Comparison of ENCODE assay signal across 13 cellular contexts in the genomic region with DNA sequence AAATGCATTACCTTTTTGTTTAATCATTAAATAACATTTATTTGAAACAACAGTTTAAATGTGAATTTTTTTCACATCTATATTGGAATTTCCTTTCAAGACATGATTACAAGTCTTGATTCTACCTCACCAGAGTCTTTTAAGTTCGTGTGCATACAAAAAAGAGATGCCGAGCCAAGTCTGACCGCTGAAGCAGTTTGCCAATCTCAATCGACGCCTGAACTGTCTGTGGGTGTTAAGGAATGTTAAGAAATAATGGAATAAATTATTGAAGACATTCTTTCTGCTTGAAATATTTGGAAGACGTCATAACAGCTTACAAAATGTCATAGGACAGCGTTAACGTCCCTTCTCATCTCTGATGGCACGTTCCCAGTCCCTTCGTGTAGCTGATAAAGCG. TPM values are rescaled to one million over a fixed set of nuclear protein-coding genes. Genes with fewer than 3 reads are reported as not detected.
DNase-seq lines count a peak whose midpoint lies in the region; ATAC-seq, FAIRE-seq and TF ChIP-seq lines count a peak whose summit lies in the region.
"Had no signal": no experiment of that assay in that cellular context is flagged by ENCODE, and none has a peak within 500 bp of the region (broad histone marks: within the 10 kb centered on the region; RNA-seq: fewer than 3 reads in every experiment).

No MANE protein-coding gene starts in this region.

- DNase-seq in CD4-positive, alpha-beta memory T cell, result no peak
- DNase-seq in MCF 10A (ENCODE audit: unreplicated experiment), result no peak
- no peak for DNase-seq in naive thymus-derived CD4-positive, alpha-beta T cell
- DNase-seq in SW 1271 (lab: John Stamatoyannopoulos, UW), result no peak
- DNase-seq in anterior cingulate cortex (lab: John Stamatoyannopoulos, UW), result no peak
- no peak for DNase-seq in HepG2 (ENCODE audit: low spot score)
- DNase-seq in stimulated activated CD8-positive, alpha-beta memory T cell treated with anti-CD3 and anti-CD28 coated beads, Interleukin-4, amount 100 ng/mL, for 48 hours, result no peak
- DNase-seq: activated effector memory CD4-positive, alpha-beta T cell treated with Interleukin-2 at 50 U/mL for 16 hours; heart left ventricle; kidney; stimulated activated naive B cell treated with anti-CD40 and anti-IgM and Interleukin-4, amounts not matched to agents 10 μg/mL and 1 μg/mL and 100 μg/mL, for 72 hours had no signal

- peak overlapping the region; percentile 40 to 83 (median 73) for H3K4me3 Mint-ChIP-seq in CD4-positive, alpha-beta memory T cell
- peak overlapping the region; percentile 69 for H3K4me3 Mint-ChIP-seq in MCF 10A (ENCODE audit: unreplicated experiment)
- H3K4me3 Mint-ChIP-seq in naive thymus-derived CD4-positive, alpha-beta T cell, result peak overlapping the region; percentile 22 to 88 (median 79)
- H3K4me3 Mint-ChIP-seq: stimulated activated naive B cell treated with anti-CD40 and anti-IgM and Interleukin-4, amounts not matched to agents 10 μg/mL and 1 μg/mL and 100 μg/mL, for 72 hours; WTC11 had no signal

- peaks cover 37 to 55% (median 46%) of the 10 kb centered on the region in 4 donors for H3K4me1 Mint-ChIP-seq in CD4-positive, alpha-beta memory T cell
- peaks cover 15% of the 10 kb centered on the region for H3K4me1 Mint-ChIP-seq in MCF 10A (ENCODE audit: insufficient read depth, unreplicated experiment)
- H3K4me1 Mint-ChIP-seq in naive thymus-derived CD4-positive, alpha-beta T cell, result peaks cover 22 to 60% (median 56%) of the 10 kb centered on the region in 7 donors
- H3K4me1 Mint-ChIP-seq: stimulated activated naive B cell treated with anti-CD40 and anti-IgM and Interleukin-4, amounts not matched to agents 10 μg/mL and 1 μg/mL and 100 μg/mL, for 72 hours had no signal

- TF ChIP-seq RAD21 in HepG2 (CRISPR knock-in tag; IDR thresholded peaks at IDR 0.05), result no peak

- H3K27me3 Mint-ChIP-seq in CD4-positive, alpha-beta memory T cell, result no peaks in the 10 kb centered on the region
- no peaks in the 10 kb centered on the region for H3K27me3 Mint-ChIP-seq in MCF 10A (ENCODE audit: insufficient read depth, unreplicated experiment)
- no peaks in the 10 kb centered on the region for H3K27me3 Mint-ChIP-seq in naive thymus-derived CD4-positive, alpha-beta T cell

- no peak overlapping the region for H2AFZ ChIP-seq in HepG2 (ENCODE audit: low read length)

- H3K9me3 ChIP-seq in CD4-positive, alpha-beta memory T cell (ENCODE audit: control insufficient read depth in 1 of 2, low read length in 2 of 2), result no peaks in the 10 kb centered on the region
- H3K9me3 ChIP-seq in KOPT-K1 (ENCODE audit: insufficient read depth, low read length, poor library complexity, severe bottlenecking) (no peaks in the 10 kb centered on the region), HepG2 (ENCODE audit: low read length) (no peaks in the 10 kb centered on the region)
- no peaks in the 10 kb centered on the region for H3K9me3 ChIP-seq in naive thymus-derived CD4-positive, alpha-beta T cell (ENCODE audit: control insufficient read depth in 2 of 3, low read length in 3 of 3)
- H3K9me3 ChIP-seq: heart left ventricle had no signal

- H3K27ac ChIP-seq in CD4-positive, alpha-beta memory T cell (ENCODE audit: low read depth, low read length), result no peak overlapping the region
- H3K27ac ChIP-seq in KOPT-K1 (ENCODE audit: low read depth, low read length, poor library complexity, severe bottlenecking) (peak overlapping the region; percentile 10), HepG2 (ENCODE audit: extremely low read length, insufficient read depth, low read length) (no peak overlapping the region)
- peak overlapping the region; percentile 18 for H3K27ac ChIP-seq in naive thymus-derived CD4-positive, alpha-beta T cell (ENCODE audit: low read depth, low read length)
- H3K27ac ChIP-seq: heart left ventricle had no signal

- no peaks in the 10 kb centered on the region for H3K9me3 Mint-ChIP-seq in CD4-positive, alpha-beta memory T cell
- no peaks in the 10 kb centered on the region for H3K9me3 Mint-ChIP-seq in MCF 10A (ENCODE audit: unreplicated experiment)
- H3K9me3 Mint-ChIP-seq in naive thymus-derived CD4-positive, alpha-beta T cell, result no peaks in the 10 kb centered on the region
- H3K9me3 Mint-ChIP-seq: stimulated activated naive B cell treated with anti-CD40 and anti-IgM and Interleukin-4, amounts not matched to agents 10 μg/mL and 1 μg/mL and 100 μg/mL, for 72 hours; WTC11 had no signal

- no peak overlapping the region for H3K4me3 ChIP-seq in CD4-positive, alpha-beta memory T cell (ENCODE audit: low read length in 2 of 2)
- no peak overlapping the region for H3K4me3 ChIP-seq in naive thymus-derived CD4-positive, alpha-beta T cell (ENCODE audit: low read length)
- H3K4me3 ChIP-seq in HepG2 (replicated peaks in 1 of 3; ENCODE audit: insufficient read depth in 1 of 3, low read depth in 2 of 3, low read length in 3 of 3), result no peak overlapping the region

- H3K4me2 ChIP-seq in HepG2 (ENCODE audit: low read depth, low read length), result no peak overlapping the region

- ATAC-seq in naive thymus-derived CD4-positive, alpha-beta T cell, result no peak
- ATAC-seq in HepG2, result no peak
- ATAC-seq: heart left ventricle had no signal

- H3K27ac Mint-ChIP-seq in CD4-positive, alpha-beta memory T cell, result peak overlapping the region in 5 of 7 donors; percentile 0 to 79 (median 43)
- H3K27ac Mint-ChIP-seq in MCF 10A (ENCODE audit: low read depth, unreplicated experiment), result no peak overlapping the region
- peak overlapping the region; percentile 62 to 92 (median 81) for H3K27ac Mint-ChIP-seq in naive thymus-derived CD4-positive, alpha-beta T cell
- H3K27ac Mint-ChIP-seq: stimulated activated naive B cell treated with anti-CD40 and anti-IgM and Interleukin-4, amounts not matched to agents 10 μg/mL and 1 μg/mL and 100 μg/mL, for 72 hours; WTC11 had no signal

- no peaks in the 10 kb centered on the region for H3K79me2 ChIP-seq in HepG2 (ENCODE audit: insufficient read depth, low read length)

- H3K9ac ChIP-seq in HepG2 (ENCODE audit: insufficient read depth, low read depth, low read length), result no peak overlapping the region

- in situ Hi-C loops in HepG2 (cut with HindIII; ENCODE audit: extremely low pct_ligation_motif_present, low pct_unique_long_range_greater_than_20kb), result loop anchor here (5.0 kb wide), 1 partner anchor 60 kb away; no protein-coding TSS in a partner anchor

- TF ChIP-seq CTCF in MCF 10A (IDR thresholded peaks at IDR 0.05; ENCODE audit: unreplicated experiment) (no peak), HepG2 (CRISPR knock-in tag; IDR thresholded peaks at IDR 0.05) (no peak)

- CTCF ChIA-PET in CD4-positive, alpha-beta memory T cell (lab: Charles Lee; ENCODE audit: partially characterized antibody), result interaction anchor here (0.6 to 8.1 kb wide), 44 partner anchors 9 to 1037 kb away, joined by 3 to 203 read pairs (median 7); partner anchors contain the start of gene TNIP3
- CTCF ChIA-PET in MCF 10A (lab: Yijun Ruan, JAX), result interaction anchor here (0.6 to 8.4 kb wide), 68 partner anchors 9 to 1616 kb away, joined by 3 to 138 read pairs (median 5); no protein-coding TSS in a partner anchor
- CTCF ChIA-PET in naive thymus-derived CD4-positive, alpha-beta T cell (lab: Charles Lee), result interaction anchor here (0.6 to 4.2 kb wide), 40 partner anchors 9 to 1129 kb away, joined by 3 to 90 read pairs (median 4); no protein-coding TSS in a partner anchor
- CTCF ChIA-PET in HepG2 (lab: Yijun Ruan, JAX; ENCODE audit: low intra/inter-chr PET ratio, low total read pairs), result interaction anchor here (4.2 kb wide), 1 partner anchor 60 kb away, joined by 24 read pairs; no protein-coding TSS in a partner anchor

- H3K4me1 ChIP-seq in CD4-positive, alpha-beta memory T cell (ENCODE audit: insufficient read depth, low read length), result peaks cover 53% of the 10 kb centered on the region
- peaks cover 32 to 50% of the 10 kb centered on the region in 2 donors for H3K4me1 ChIP-seq in naive thymus-derived CD4-positive, alpha-beta T cell (ENCODE audit: control insufficient read depth in 2 of 2, insufficient read depth in 2 of 2, low read length in 2 of 2)
- no peaks in the 10 kb centered on the region for H3K4me1 ChIP-seq in HepG2 (ENCODE audit: insufficient read depth, low read length)

- intact Hi-C loops in CD4-positive, alpha-beta memory T cell (cut with micrococcal nuclease), result loop anchor here (1.0 to 10.0 kb wide), 8 partner anchors 40 to 1035 kb away; partner anchors contain the start of gene PRDM5
- intact Hi-C loops in MCF 10A (cut with micrococcal nuclease) (loop anchor here (1.0 to 10.0 kb wide), 7 partner anchors 60 to 1037 kb away; no protein-coding TSS in a partner anchor), HepG2 (cut with micrococcal nuclease; ENCODE audit: unreplicated experiment) (loop anchor here (1.0 to 10.0 kb wide), 3 partner anchors 60 to 543 kb away; no protein-coding TSS in a partner anchor)
- intact Hi-C loops in naive thymus-derived CD4-positive, alpha-beta T cell (cut with micrococcal nuclease), result loop anchor here (1.0 to 10.0 kb wide), 10 partner anchors 35 to 1567 kb away; partner anchors contain the start of genes NDNF (in 1 of the 2) and PDE5A (in 1 of the 2)

- no peaks in the 10 kb centered on the region for H3K36me3 Mint-ChIP-seq in CD4-positive, alpha-beta memory T cell
- H3K36me3 Mint-ChIP-seq in MCF 10A (ENCODE audit: insufficient read depth, unreplicated experiment), result no peaks in the 10 kb centered on the region
- H3K36me3 Mint-ChIP-seq in naive thymus-derived CD4-positive, alpha-beta T cell, result peaks cover 0 to 6% (median 0%) of the 10 kb centered on the region in 5 donors
- H3K36me3 Mint-ChIP-seq: stimulated activated naive B cell treated with anti-CD40 and anti-IgM and Interleukin-4, amounts not matched to agents 10 μg/mL and 1 μg/mL and 100 μg/mL, for 72 hours; WTC11 had no signal

- no peak for TF ChIP-seq POLR2A in HepG2 (IDR thresholded peaks at IDR 0.05; ENCODE audit: insufficient read depth in 1 of 2, low read depth in 2 of 2, low read length in 2 of 2)

- BruUV-seq in MCF 10A (replicated peaks; lab: Mats Ljungman, UMichigan) (no TSS peak), HepG2 (replicated peaks; lab: Mats Ljungman, UMichigan) (no TSS peak)

- TF ChIP-seq EP300 in HepG2 (IDR thresholded peaks at IDR 0.05; ENCODE audit: low read depth in 2 of 2, low read length in 2 of 2), result no peak
- no peak for TF ChIP-seq EP300 in HepG2 (CRISPR knock-in tag; IDR thresholded peaks at IDR 0.05; ENCODE audit: borderline replicate concordance)

- no peaks in the 10 kb centered on the region for H3K36me3 ChIP-seq in CD4-positive, alpha-beta memory T cell (ENCODE audit: insufficient read depth, low read length)
- H3K36me3 ChIP-seq in KOPT-K1 (ENCODE audit: insufficient read depth, low read length) (no peaks in the 10 kb centered on the region), HepG2 (replicated peaks in 1 of 2; ENCODE audit: control insufficient read depth in 1 of 2, insufficient read depth in 2 of 2, low read length in 2 of 2) (no peaks in the 10 kb centered on the region)
- H3K36me3 ChIP-seq in naive thymus-derived CD4-positive, alpha-beta T cell (ENCODE audit: control insufficient read depth in 2 of 3, insufficient read depth in 3 of 3, low read length in 3 of 3), result no peaks in the 10 kb centered on the region
- H3K36me3 ChIP-seq: heart left ventricle had no signal

- POLR2A ChIA-PET in CD4-positive, alpha-beta memory T cell (lab: Charles Lee; ENCODE audit: partially characterized antibody), result interaction anchor here (0.5 to 2.9 kb wide), 7 partner anchors 9 to 1978 kb away, joined by 3 to 11 read pairs (median 3); no protein-coding TSS in a partner anchor
- POLR2A ChIA-PET in MCF 10A (lab: Yijun Ruan, JAX) (interaction anchor here (0.7 to 1.9 kb wide), 2 partner anchors 116 to 279 kb away, joined by 3 to 10 read pairs; no protein-coding TSS in a partner anchor), HepG2 (lab: Yijun Ruan, JAX) (no interaction called here)
- POLR2A ChIA-PET in naive thymus-derived CD4-positive, alpha-beta T cell (lab: Charles Lee), result interaction anchor here (0.9 to 1.6 kb wide), 7 partner anchors 9 to 1126 kb away, joined by 3 to 7 read pairs (median 4); partner anchors contain the start of gene MAD2L1

- no peaks in the 10 kb centered on the region for H3K27me3 ChIP-seq in CD4-positive, alpha-beta memory T cell (ENCODE audit: insufficient read depth, low read length)
- no peaks in the 10 kb centered on the region for H3K27me3 ChIP-seq in naive thymus-derived CD4-positive, alpha-beta T cell (ENCODE audit: control insufficient read depth in 2 of 2, insufficient read depth in 2 of 2, low read length in 2 of 2)
- no peaks in the 10 kb centered on the region; a peak in 1 of 5 replicates for H3K27me3 ChIP-seq in HepG2 (ENCODE audit: control insufficient read depth in 1 of 2, insufficient read depth in 2 of 2, low read length in 2 of 2)

- 44% methylated on average over 11 of the region's 11 CpGs for WGBS in HepG2 (ENCODE audit: low lambda C conversion rate)

- no peak for FAIRE-seq in HepG2 (lab: Jason Lieb, UNC)
- FAIRE-seq: kidney had no signal

- no peaks in the 10 kb centered on the region for H4K20me1 ChIP-seq in HepG2 (ENCODE audit: insufficient read depth, low read length)

RNA-seq across cellular contexts. Expression of gene TNIP3, which starts 27.9 kb away (rescaled TPM):
- total RNA-seq in CD4-positive, alpha-beta memory T cell, result under 1 TPM; 0.38 to 0.55 TPM
- polyA plus RNA-seq in CD4-positive, alpha-beta memory T cell, result under 1 TPM; 0.52 to 0.55 TPM
- total RNA-seq in MCF 10A (2022) (2.0 and 2.1 TPM in 2 replicates), HepG2 (2016; rRNA removed; fragmentation: Illumina TruSeq; extraction: Trizol) (not detected in 2 replicates)
- total RNA-seq in naive thymus-derived CD4-positive, alpha-beta T cell, result 1 to 10 TPM in 2 of 5 experiments, under 1 TPM in 3; 0.57 to 1.8 (median 0.90) TPM
- under 1 TPM; 0.30 to 0.62 TPM for polyA plus RNA-seq in naive thymus-derived CD4-positive, alpha-beta T cell
- not detected in 2 replicates for total RNA-seq in HepG2 (2016; cell fraction: cytosol; rRNA removed; fragmentation: Illumina TruSeq; extraction: Trizol; ENCODE audit: low read depth)
- total RNA-seq in HepG2 (2016; cell fraction: insoluble cytoplasmic fraction; rRNA removed; fragmentation: Illumina TruSeq; extraction: Trizol), result not detected in 2 replicates
- total RNA-seq in HepG2 (2016; cell fraction: membrane; rRNA removed; fragmentation: Illumina TruSeq; extraction: Trizol), result not detected in 2 replicates
- not detected in 2 replicates for total RNA-seq in HepG2 (2016; cell fraction: nucleus; rRNA removed; fragmentation: Illumina TruSeq; extraction: Trizol)
- not detected in 2 replicates for polyA plus RNA-seq in HepG2 (2011; rRNA removed)
- not detected in 2 replicates for polyA plus RNA-seq in HepG2 (2011; cell fraction: cytosol; rRNA removed)
- not detected in 2 replicates for polyA plus RNA-seq in HepG2 (2011; cell fraction: nucleus; rRNA removed)
- not detected in 2 replicates for polyA plus RNA-seq in HepG2 (2012)
- polyA plus RNA-seq in HepG2 (2016; cell fraction: cytosol; fragmentation: Illumina TruSeq; extraction: Trizol; ENCODE audit: low read depth), result not detected in 2 replicates
- not detected in 2 replicates for polyA plus RNA-seq in HepG2 (2016; cell fraction: insoluble cytoplasmic fraction; fragmentation: Illumina TruSeq; extraction: Trizol; ENCODE audit: low read depth)
- not detected in 2 replicates for polyA plus RNA-seq in HepG2 (2016; cell fraction: membrane; fragmentation: Illumina TruSeq; extraction: Trizol; ENCODE audit: low read depth)
- not detected in 2 replicates for polyA plus RNA-seq in HepG2 (2016; cell fraction: nucleus; fragmentation: Illumina TruSeq; extraction: Trizol; ENCODE audit: insufficient read depth, low read depth)
- not detected in 2 replicates for polyA minus RNA-seq in HepG2 (2011; rRNA and poly(A)+ RNA removed; ENCODE audit: low replicate concordance)
- polyA minus RNA-seq in HepG2 (2011; cell fraction: cytosol; rRNA and poly(A)+ RNA removed), result not detected in 2 replicates
- not detected in 2 replicates for polyA minus RNA-seq in HepG2 (2011; cell fraction: nucleus; rRNA and poly(A)+ RNA removed)
- total RNA-seq: WTC11 had no signal

Comparison
In these comparisons a context has a peak if more than half of its experiments do, and no peak if none do; other contexts are left out.
1. H3K27ac ChIP-seq: peak in KOPT-K1 (single experiment) and naive thymus-derived CD4-positive, alpha-beta T cell (single experiment); none in CD4-positive, alpha-beta memory T cell (single experiment) and HepG2 (single experiment).
2. Peak in every context shown above with its lines, with median percentiles within 50 percentile points of each other: H3K4me3 Mint-ChIP-seq.